22 cellular contexts compared by ENCODE assay signal in genomic region chr2:205593891-205594290, GRCh38.
DNase-seq lines count a peak whose midpoint lies in the region; ATAC-seq, FAIRE-seq and TF ChIP-seq lines count a peak whose summit lies in the region.
"Had no signal": no experiment of that assay in that cellular context is flagged by ENCODE, and none has a peak within 500 bp of the region (broad histone marks: within the 10 kb centered on the region; RNA-seq: fewer than 3 reads in every experiment).

No MANE protein-coding gene starts in this region.

- H3K4me3 ChIP-seq in right atrium auricular region, result no peak overlapping the region
- H3K4me3 ChIP-seq in fibroblast of the aortic adventitia (ENCODE audit: low read depth, low read length), result no peak overlapping the region
- H3K4me3 ChIP-seq in right cardiac atrium (ENCODE audit: low read length), result no peak overlapping the region
- H3K4me3 ChIP-seq: BLaER1 treated with 17β-estradiol and CSF1 and Interleukin-3, amounts not matched to agents 10 nM and 100 nM; PC-9 had no signal

- TF ChIP-seq CTCF in right atrium auricular region (IDR thresholded peaks at IDR 0.05), result no peak
- TF ChIP-seq CTCF in fibroblast of the aortic adventitia (IDR thresholded peaks at IDR 0.05; ENCODE audit: insufficient read depth, low read length), result no peak

- H3K27ac ChIP-seq in right atrium auricular region, result no peak overlapping the region
- H3K27ac ChIP-seq in right cardiac atrium (ENCODE audit: low read length), result no peak overlapping the region
- H3K27ac ChIP-seq: BLaER1 treated with 17β-estradiol and CSF1 and Interleukin-3, amounts not matched to agents 10 nM and 100 nM; PC-9; RWPE1 had no signal

- H3K36me3 ChIP-seq in right atrium auricular region, result no peaks in the 10 kb centered on the region
- H3K36me3 ChIP-seq: BLaER1 treated with 17β-estradiol and CSF1 and Interleukin-3, amounts not matched to agents 10 nM and 100 nM had no signal

- H3K4me1 ChIP-seq in right atrium auricular region (peaks cover 0 to 10% of the 10 kb centered on the region in 2 donors), right cardiac atrium (ENCODE audit: control insufficient read depth, insufficient read depth, low read length) (peaks cover 3% of the 10 kb centered on the region)
- H3K4me1 ChIP-seq: Caco-2 had no signal

- WGBS in right cardiac atrium, result 46% methylated on average over 4 of the region's 4 CpGs

- ATAC-seq in Right ventricle myocardium superior (ENCODE audit: poor library complexity) (peak; percentile 84), right cardiac atrium (peak; percentile 50 to 68)

- FAIRE-seq in HTR-8/SVneo (lab: Jason Lieb, UNC), result no peak

- H3K27me3 ChIP-seq in right atrium auricular region (no peaks in the 10 kb centered on the region), right cardiac atrium (ENCODE audit: control insufficient read depth, insufficient read depth) (no peaks in the 10 kb centered on the region)
- H3K27me3 ChIP-seq: BLaER1 treated with 17β-estradiol and CSF1 and Interleukin-3, amounts not matched to agents 10 nM and 100 nM had no signal

- H3K9me3 ChIP-seq in right atrium auricular region, result no peaks in the 10 kb centered on the region
- H3K9me3 ChIP-seq in right cardiac atrium (ENCODE audit: control insufficient read depth, low read length), result no peaks in the 10 kb centered on the region
- H3K9me3 ChIP-seq: BLaER1 treated with 17β-estradiol and CSF1 and Interleukin-3, amounts not matched to agents 10 nM and 100 nM; Caco-2 had no signal

- DNase-seq in Right ventricle myocardium superior, result peak; percentile 42
- no peak for DNase-seq in right atrium auricular region (ENCODE audit: low spot score)
- peak; percentile 19 for DNase-seq in fibroblast of the aortic adventitia (ENCODE audit: low read depth)
- DNase-seq in right cardiac atrium, result peak in 2 of 3 donors; percentile 35 to 52
- no peak for DNase-seq in T1000 (lab: John Stamatoyannopoulos, UW)
- DNase-seq in HuH-7 (ENCODE audit: low spot score), result no peak
- no peak for DNase-seq in HTR-8/SVneo (ENCODE audit: insufficient read length, low spot score)
- DNase-seq in stimulated activated CD4-positive, alpha-beta T cell treated with anti-CD3 and anti-CD28 coated beads, Interleukin-4, amount 100 ng/mL, for 1 hour, result no peak
- DNase-seq: 8988T; Caco-2; CD4-positive, alpha-beta memory T cell; DMS 273 treated with DMSO at 0.1 percent for 48 hours; DMS79 treated with DMSO at 0.1 percent for 48 hours; Kasumi-1; NCI-H1417; NCI-H1694 treated with DMSO at 0.1 percent for 48 hours; NCI-H2107; NCI-H446 treated with DMSO at 0.1 percent for 48 hours; NCI-H526 treated with DMSO at 0.1 percent for 48 hours; PC-9 had no signal

- intact Hi-C loops in Right ventricle myocardium superior (cut with DNase I) (no loop called here), right cardiac atrium (cut with DNase I) (no loop called here)

Comparison
In these comparisons a context has a peak if more than half of its experiments do, and no peak if none do; other contexts are left out.
1. DNase-seq: peak in Right ventricle myocardium superior (single experiment), fibroblast of the aortic adventitia (single experiment) and right cardiac atrium (2 of 3); none in right atrium auricular region (single experiment), T1000 (single experiment), HuH-7 (single experiment), HTR-8/SVneo (single experiment) and stimulated activated CD4-positive, alpha-beta T cell treated with anti-CD3 and anti-CD28 coated beads, Interleukin-4, amount 100 ng/mL, for 1 hour (single experiment).